In genomic region chr9:76232861-76233499, GRCh38 we compare ENCODE assay signal across 4 cellular contexts.
"Had no signal": no experiment of that assay in that cellular context is flagged by ENCODE, and none has a peak within 500 bp of the region (broad histone marks: within the 10 kb centered on the region; RNA-seq: fewer than 3 reads in every experiment).

No MANE protein-coding gene starts in this region.

- H3K4me2 ChIP-seq: GM23338 had no signal

- H3K4me3 ChIP-seq: GM23338 had no signal

- H3K4me3 Mint-ChIP-seq: GM23338, H9 had no signal

- ATAC-seq: GM23338 had no signal

- DNase-seq: H9, HCEC 1CT, IMR-90 had no signal

- H3K27ac Mint-ChIP-seq: GM23338 had no signal

- H2AFZ ChIP-seq: GM23338 had no signal

- H3K9me3 Mint-ChIP-seq: GM23338 had no signal
